Comparison of ENCODE assay signal across 21 cellular contexts in genomic region chr22:23632178-23632577, GRCh38. TPM values are rescaled to one million over a fixed set of nuclear protein-coding genes. Genes with fewer than 3 reads are reported as not detected.
"Had no signal": no experiment of that assay in that cellular context is flagged by ENCODE, and none has a peak within 500 bp of the region (broad histone marks: within the 10 kb centered on the region; RNA-seq: fewer than 3 reads in every experiment).

DRICH1 (minus strand) TSS chr22:23632321; CDS start chr22:23632023, 298 bp downstream.

- H3K27me3 Mint-ChIP-seq: activated naive CD8-positive, alpha-beta T cell; natural killer cell treated with Interleukin-12 subunit alpha and Interleukin-12 subunit beta and Interleukin-15 and Interleukin-18, amount 100 ng/mL, for 72 hours had no signal

- H3K4me1 ChIP-seq: foreskin keratinocyte, right atrium auricular region, SJSA1 had no signal

- H3K4me3 ChIP-seq: right atrium auricular region, SJSA1 had no signal

- H3K9me3 Mint-ChIP-seq: natural killer cell treated with Interleukin-12 subunit alpha and Interleukin-12 subunit beta and Interleukin-15 and Interleukin-18, amount 100 ng/mL, for 72 hours had no signal

- H3K27ac ChIP-seq: brain microvascular endothelial cell, foreskin keratinocyte, right atrium auricular region, SJSA1, WERI-Rb-1 had no signal

- DNase-seq: activated CD4-positive, alpha-beta T cell treated with anti-CD3 and anti-CD28 coated beads for 4 hours; activated CD8-positive, alpha-beta memory T cell treated with anti-CD3 and anti-CD28 coated beads for 24 hours; activated T-cell treated with anti-CD3 and anti-CD28 coated beads for 4 hours; anterior cingulate cortex; brain microvascular endothelial cell; cortex of kidney; effector CD8-positive, alpha-beta T cell; foreskin keratinocyte; kidney glomerular epithelial cell; mesendoderm; nucleus accumbens; posterior cingulate gyrus; stimulated activated CD4-positive, alpha-beta T cell treated with anti-CD3 and anti-CD28 coated beads, Interleukin-2, amount 100 ng/mL, for 48 hours; stimulated activated naive CD4-positive, alpha-beta T cell; T1000; trophoblast cell; WERI-Rb-1 had no signal

- ATAC-seq: foreskin keratinocyte had no signal

- H3K27ac Mint-ChIP-seq: activated naive CD8-positive, alpha-beta T cell; natural killer cell treated with Interleukin-12 subunit alpha and Interleukin-12 subunit beta and Interleukin-15 and Interleukin-18, amount 100 ng/mL, for 72 hours had no signal

- H3K27me3 ChIP-seq: brain microvascular endothelial cell, foreskin keratinocyte, right atrium auricular region, SJSA1 had no signal

- H3K4me3 Mint-ChIP-seq: activated naive CD8-positive, alpha-beta T cell; natural killer cell treated with Interleukin-12 subunit alpha and Interleukin-12 subunit beta and Interleukin-15 and Interleukin-18, amount 100 ng/mL, for 72 hours had no signal

- H3K36me3 ChIP-seq: brain microvascular endothelial cell, right atrium auricular region, SJSA1, WERI-Rb-1 had no signal

- H3K9me3 ChIP-seq: right atrium auricular region, SJSA1 had no signal

- H3K36me3 Mint-ChIP-seq: natural killer cell treated with Interleukin-12 subunit alpha and Interleukin-12 subunit beta and Interleukin-15 and Interleukin-18, amount 100 ng/mL, for 72 hours had no signal

RNA-seq across cellular contexts. Expression of gene DRICH1, which starts in this region (rescaled TPM):
- total RNA-seq: right atrium auricular region, SJSA1 had no signal
